8 cellular contexts compared by ENCODE assay signal in the genomic region with DNA sequence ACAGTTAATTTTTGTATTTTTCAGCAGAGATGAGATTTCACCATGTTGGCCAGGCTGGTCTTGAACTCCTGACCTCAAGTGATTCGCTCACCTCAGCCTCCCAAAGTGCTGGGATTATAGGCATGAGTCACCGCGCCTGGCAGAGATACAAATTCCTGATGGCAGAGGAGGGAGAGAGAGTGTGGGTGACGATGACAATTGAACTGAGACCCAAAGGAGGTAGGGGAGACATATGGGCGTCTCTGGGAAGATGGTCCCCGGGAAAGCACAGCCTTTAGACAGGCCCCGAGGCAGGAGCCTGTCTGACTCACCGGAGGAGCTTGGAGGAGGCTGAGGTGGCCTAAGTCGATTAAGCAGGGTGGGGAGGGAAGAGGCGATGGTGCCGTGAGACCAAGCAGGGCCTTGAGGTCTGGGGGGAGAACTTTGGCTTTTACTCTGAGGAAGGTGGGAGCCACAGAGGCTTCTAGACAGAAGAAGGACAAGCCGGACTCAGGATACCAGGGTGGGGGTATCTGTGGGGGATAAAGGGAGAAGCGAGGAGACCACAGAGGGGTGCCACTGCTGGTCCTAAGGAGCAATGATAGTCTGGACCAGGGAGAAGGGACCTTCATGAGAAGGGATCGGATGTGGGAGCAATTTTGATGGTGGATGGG. TPM values are rescaled to one million over a fixed set of nuclear protein-coding genes. Genes with fewer than 3 reads are reported as not detected.
DNase-seq lines count a peak whose midpoint lies in the region; TF ChIP-seq lines count a peak whose summit lies in the region.

No MANE protein-coding gene starts in this region.

- no peaks in the 10 kb centered on the region; the same call in 1 of the 2 replicates for H3K36me3 Mint-ChIP-seq in HFFc6 (ENCODE audit: low read depth)

- H2BK5ac ChIP-seq in mesenchymal stem cell (ENCODE audit: low read depth, low read length, poor library complexity, severe bottlenecking), result no peak overlapping the region

- H3K4me1 ChIP-seq in adipocyte (ENCODE audit: control insufficient read depth, insufficient read depth, low read length) (peaks cover 26% of the 10 kb centered on the region), mesenchymal stem cell (ENCODE audit: control insufficient read depth, insufficient read depth, low read depth, low read length) (peaks cover 11% of the 10 kb centered on the region)

- peak overlapping the region; percentile 86 for H3K27ac Mint-ChIP-seq in HFFc6

- DNase-seq in ACHN (peak; percentile 40), HFFc6 (peak; percentile 94), adipocyte (ENCODE audit: low read depth) (peak; percentile 65), mesenchymal stem cell (peak; percentile 85), NCI-H2107 treated with DMSO at 0.1 percent for 48 hours (lab: John Stamatoyannopoulos, UW; ENCODE audit: unreplicated experiment) (no peak), NOMO-1 treated with dmso at 0.1 percent for 144 hours (lab: John Stamatoyannopoulos, UW; ENCODE audit: unreplicated experiment) (no peak), medulla oblongata (ENCODE audit: extremely low spot score) (no peak), NCI-H1417 (lab: John Stamatoyannopoulos, UW) (no peak)

- H3K9me3 Mint-ChIP-seq in HFFc6, result peaks cover 5% of the 10 kb centered on the region; the same call in 1 of the 2 replicates

- TF ChIP-seq CTCF in HFFc6 (IDR thresholded peaks at IDR 0.05), result no peak

- no peaks in the 10 kb centered on the region for H3K27me3 ChIP-seq in adipocyte (replicated peaks; ENCODE audit: control insufficient read depth, insufficient read depth, low read length)
- H3K27me3 ChIP-seq in mesenchymal stem cell (ENCODE audit: control insufficient read depth in 1 of 2, insufficient read depth in 1 of 2, low read length in 2 of 2), result peaks cover 0 to 3% of the 10 kb centered on the region in 2 experiments

- H3K27ac ChIP-seq in mesenchymal stem cell (ENCODE audit: low read length, poor library complexity, severe bottlenecking), result no peak overlapping the region

- H3K4me1 Mint-ChIP-seq in HFFc6 (ENCODE audit: low read depth), result peaks cover 27% of the 10 kb centered on the region

- in situ Hi-C loops in ACHN (cut with HindIII; ENCODE audit: low pct_ligation_motif_present, low pct_unique_long_range_greater_than_20kb, low sequenced_read_pairs), result no loop called here

- no peak overlapping the region for H3K4me2 ChIP-seq in mesenchymal stem cell (ENCODE audit: low read length, poor library complexity, severe bottlenecking)

- H3K27me3 Mint-ChIP-seq in HFFc6 (ENCODE audit: insufficient read depth), result peaks cover 6% of the 10 kb centered on the region; the same call in 1 of the 2 replicates

- H4K91ac ChIP-seq in mesenchymal stem cell (ENCODE audit: low read length), result no peak overlapping the region

- H3K9ac ChIP-seq in adipocyte (ENCODE audit: low read length) (peak overlapping the region; percentile 77), mesenchymal stem cell (ENCODE audit: low read length) (no peak overlapping the region)

- no peak overlapping the region for H3K14ac ChIP-seq in mesenchymal stem cell (ENCODE audit: low read length in 2 of 2)

- no peak overlapping the region for H2BK120ac ChIP-seq in mesenchymal stem cell (ENCODE audit: low read depth, low read length)

- H2BK12ac ChIP-seq in mesenchymal stem cell (ENCODE audit: low read length in 2 of 2), result peak overlapping the region in 1 of 2 experiments; percentile 59

- H3K79me1 ChIP-seq in mesenchymal stem cell (replicated peaks; ENCODE audit: low read length, poor library complexity, severe bottlenecking), result no peaks in the 10 kb centered on the region

- no peak overlapping the region for H2AFZ ChIP-seq in mesenchymal stem cell (ENCODE audit: low read depth, low read length)

- H3K36me3 ChIP-seq in adipocyte (ENCODE audit: control insufficient read depth, insufficient read depth, low read length, severe bottlenecking), result no peaks in the 10 kb centered on the region
- no peaks in the 10 kb centered on the region for H3K36me3 ChIP-seq in mesenchymal stem cell (ENCODE audit: control insufficient read depth in 1 of 2, insufficient read depth in 2 of 2, low read depth in 1 of 2, low read length in 2 of 2)

- H4K8ac ChIP-seq in mesenchymal stem cell (ENCODE audit: low read length), result peak overlapping the region; percentile 63

- H3K9me3 ChIP-seq in adipocyte (ENCODE audit: control insufficient read depth, low read length), result peaks cover 3% of the 10 kb centered on the region
- peaks cover 2% of the 10 kb centered on the region for H3K9me3 ChIP-seq in mesenchymal stem cell (ENCODE audit: control insufficient read depth, low read length)

- H2BK15ac ChIP-seq in mesenchymal stem cell (ENCODE audit: low read depth, poor library complexity, severe bottlenecking), result no peak overlapping the region

- H2AK5ac ChIP-seq in mesenchymal stem cell (ENCODE audit: low read length, severe bottlenecking), result peak overlapping the region; percentile 45

- no peak overlapping the region for H3K4ac ChIP-seq in mesenchymal stem cell (ENCODE audit: low read depth in 1 of 2, low read length in 2 of 2)

- peak overlapping the region; percentile 70 for H3K4me3 Mint-ChIP-seq in HFFc6

- peak overlapping the region in 1 of 2 experiments; percentile 26 for H3K23ac ChIP-seq in mesenchymal stem cell (ENCODE audit: low read length in 2 of 2)

- H3K18ac ChIP-seq in mesenchymal stem cell (ENCODE audit: low read depth in 1 of 2, low read length in 2 of 2), result no peak overlapping the region

- no peak overlapping the region for H3K4me3 ChIP-seq in adipocyte (ENCODE audit: low read length)
- no peak overlapping the region for H3K4me3 ChIP-seq in mesenchymal stem cell (ENCODE audit: insufficient read depth in 1 of 2, low read depth in 1 of 2, low read length in 2 of 2)

- 68% methylated on average over 14 of the region's 14 CpGs for WGBS in mesenchymal stem cell

RNA-seq across cellular contexts. Expression of gene ARRDC2, which starts 38.2 kb away (rescaled TPM):
- 1 to 10 TPM; 5.3 to 8.1 (median 7.0) TPM for total RNA-seq in HFFc6 (2021; fragmentation: NEBNext Ultra II Directional; extraction: Animal tissue kit (Norgen Biotek cat#: 25700))
- polyA plus RNA-seq in mesenchymal stem cell (2013, experiment 1 of 2), result 3.7 TPM
- polyA plus RNA-seq in mesenchymal stem cell (2013, experiment 2 of 2), result 3.6 TPM

RNA-seq across cellular contexts. Expression of gene IL12RB1, which starts 40.5 kb away (rescaled TPM):
- total RNA-seq in HFFc6 (2021; fragmentation: NEBNext Ultra II Directional; extraction: Animal tissue kit (Norgen Biotek cat#: 25700)), result under 1 TPM in 1 of 6 experiments, not detected in 5; 0.10 TPM
- polyA plus RNA-seq in mesenchymal stem cell (2013, experiment 1 of 2), result 0.19 TPM
- polyA plus RNA-seq in mesenchymal stem cell (2013, experiment 2 of 2), result 0.19 TPM

RNA-seq across cellular contexts. Expression of gene MAST3, which starts 51.4 kb away (rescaled TPM):
- total RNA-seq in HFFc6 (2021; fragmentation: NEBNext Ultra II Directional; extraction: Animal tissue kit (Norgen Biotek cat#: 25700)), result 10 to 100 TPM; 12.2 to 17.4 (median 13.2) TPM
- 4.4 TPM for polyA plus RNA-seq in mesenchymal stem cell (2013, experiment 1 of 2)
- 4.7 TPM for polyA plus RNA-seq in mesenchymal stem cell (2013, experiment 2 of 2)

Comparison
In these comparisons a context has a peak if more than half of its experiments do, and no peak if none do; other contexts are left out.
1. DNase-seq: peak in ACHN (single experiment), HFFc6 (single experiment), adipocyte (single experiment) and mesenchymal stem cell (single experiment); none in NCI-H2107 treated with DMSO at 0.1 percent for 48 hours (single experiment), NOMO-1 treated with dmso at 0.1 percent for 144 hours (single experiment), medulla oblongata (single experiment) and NCI-H1417 (0 of 3).